27 cellular contexts compared by ENCODE assay signal in genomic region chrX:69388526-69388925, GRCh38.
A peak's percentile ranks its signal among the peaks of the same experiment; 100 is the strongest.
DNase-seq lines count a peak whose midpoint lies in the region; ATAC-seq lines count a peak whose summit lies in the region.
"Had no signal": no experiment of that assay in that cellular context is flagged by ENCODE, and none has a peak within 500 bp of the region (broad histone marks: within the 10 kb centered on the region; RNA-seq: fewer than 3 reads in every experiment).

No MANE protein-coding gene starts in this region.

- intact Hi-C loops in Right ventricle myocardium superior (cut with DNase I), result loop anchor here (10.0 kb wide), 1 partner anchor 104 kb away; no protein-coding TSS in a partner anchor
- intact Hi-C loops in left ventricle myocardium superior (cut with micrococcal nuclease), result loop anchor here (10.0 kb wide), 1 partner anchor 564 kb away; the partner anchor contains the start of gene EFNB1

- no peaks in the 10 kb centered on the region for H3K36me3 Mint-ChIP-seq in activated naive CD4-positive, alpha-beta T cell treated with anti-CD3 and anti-CD28 coated beads, Interleukin-2, amount 50 U/mL, for 72 hours
- H3K36me3 Mint-ChIP-seq: CD14-positive monocyte, mesothelial cell of epicardium had no signal

- peak; percentile 33 for DNase-seq in Right ventricle myocardium superior
- no peak for DNase-seq in left ventricle myocardium superior
- peak; percentile 87 for DNase-seq in NCI-H69 (lab: John Stamatoyannopoulos, UW)
- DNase-seq in mucosa of gallbladder (ENCODE audit: low spot score), result peak; percentile 12
- no peak for DNase-seq in NCI-H146 treated with DMSO at 0.1 percent for 48 hours (lab: John Stamatoyannopoulos, UW; ENCODE audit: unreplicated experiment)
- DNase-seq in activated naive CD4-positive, alpha-beta T cell treated with anti-CD3 and anti-CD28 coated beads, Interleukin-2, amount 50 U/mL, for 72 hours (ENCODE audit: low spot score in 2 of 2), result no peak
- no peak for DNase-seq in DMS114 treated with DMSO at 0.1 percent for 48 hours (lab: John Stamatoyannopoulos, UW; ENCODE audit: unreplicated experiment)
- DNase-seq in activated naive CD4-positive, alpha-beta T cell treated with Interleukin-2 at 50 U/mL for 16 hours, result no peak
- DNase-seq: ACHN; activated CD4-positive, CD25-positive, alpha-beta regulatory T cell treated with anti-CD3 and anti-CD28 coated beads, Interleukin-2, amount 50 U/mL, for 72 hours; activated CD8-positive, alpha-beta T cell treated with anti-CD3 and anti-CD28 coated beads, Interleukin-2, amount 10 ng/mL, durations not matched to agents 7 days and 5 days; activated naive CD4-positive, alpha-beta T cell treated with anti-CD3 and anti-CD28 coated beads for 36 hours; activated T-cell treated with anti-CD3 and anti-CD28 coated beads, Interleukin-2, amount 50 U/mL, for 24 hours; DMS153; endodermal cell; esophagus squamous epithelium; GF-D8; KBM-7; left colon; nephron progenitor cell; pancreas; PC-9; sigmoid colon; T-helper 1 cell; upper lobe of right lung had no signal

- H3K9me3 Mint-ChIP-seq in activated naive CD4-positive, alpha-beta T cell treated with anti-CD3 and anti-CD28 coated beads, Interleukin-2, amount 50 U/mL, for 72 hours, result no peaks in the 10 kb centered on the region
- H3K9me3 Mint-ChIP-seq: activated naive CD4-positive, alpha-beta T cell treated with anti-CD3 and anti-CD28 coated beads for 36 hours; activated T-cell treated with anti-CD3 and anti-CD28 coated beads, Interleukin-2, amount 50 U/mL, for 24 hours; CD14-positive monocyte had no signal

- ATAC-seq in Right ventricle myocardium superior (ENCODE audit: poor library complexity) (peak; percentile 29), left ventricle myocardium superior (no peak)
- ATAC-seq in activated naive CD4-positive, alpha-beta T cell treated with anti-CD3 and anti-CD28 coated beads, Interleukin-2, amount 50 U/mL, for 72 hours, result no peak
- ATAC-seq: activated CD8-positive, alpha-beta T cell treated with anti-CD3 and anti-CD28 coated beads, Interleukin-2, amount 10 ng/mL, durations not matched to agents 7 days and 5 days; left colon; upper lobe of right lung had no signal

- H3K27ac Mint-ChIP-seq in activated naive CD4-positive, alpha-beta T cell treated with anti-CD3 and anti-CD28 coated beads, Interleukin-2, amount 50 U/mL, for 72 hours, result no peak overlapping the region
- H3K27ac Mint-ChIP-seq: activated CD8-positive, alpha-beta T cell treated with anti-CD3 and anti-CD28 coated beads, Interleukin-2, amount 10 ng/mL, durations not matched to agents 7 days and 5 days; activated naive CD4-positive, alpha-beta T cell treated with anti-CD3 and anti-CD28 coated beads for 36 hours; activated T-cell treated with anti-CD3 and anti-CD28 coated beads, Interleukin-2, amount 50 U/mL, for 24 hours; CD14-positive monocyte; endodermal cell; mesothelial cell of epicardium; nephron progenitor cell had no signal

Comparison
In these comparisons a context has a peak if more than half of its experiments do, and no peak if none do; other contexts are left out.
1. DNase-seq: peak in Right ventricle myocardium superior (single experiment), NCI-H69 (single experiment) and mucosa of gallbladder (single experiment); none in left ventricle myocardium superior (single experiment), NCI-H146 treated with DMSO at 0.1 percent for 48 hours (single experiment), activated naive CD4-positive, alpha-beta T cell treated with anti-CD3 and anti-CD28 coated beads, Interleukin-2, amount 50 U/mL, for 72 hours (0 of 2), DMS114 treated with DMSO at 0.1 percent for 48 hours (single experiment) and activated naive CD4-positive, alpha-beta T cell treated with Interleukin-2 at 50 U/mL for 16 hours (single experiment).